In the genomic region with DNA sequence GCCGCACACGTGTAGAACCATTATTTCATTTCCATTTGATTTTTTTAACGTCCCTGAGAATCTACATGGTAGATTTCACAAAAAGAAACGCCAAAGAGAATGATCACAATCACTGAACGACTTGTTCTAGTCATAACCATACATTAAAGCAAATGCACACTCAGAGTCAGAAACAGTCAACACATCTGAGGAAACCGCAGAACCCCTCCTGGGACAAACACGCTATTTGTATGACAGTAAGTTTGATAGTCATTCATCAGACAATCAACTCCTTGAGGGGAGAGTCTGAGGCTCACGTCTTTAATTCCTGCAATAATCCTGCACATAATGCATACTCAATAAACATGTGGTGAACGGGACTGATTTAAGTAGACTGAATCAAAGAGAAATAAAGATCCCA, we compare ENCODE assay signal across 1 cellular context.
TF ChIP-seq lines count a peak whose summit lies in the region.

No MANE protein-coding gene starts in this region.

TF ChIP-seq in GM12878, 131 proteins besides CTCF, POLR2A, EP300 and RAD21 (continued from another document):
- TF ChIP-seq TARDBP (IDR thresholded peaks at IDR 0.05; ENCODE audit: borderline replicate concordance) (no peak), RUNX3 (IDR thresholded peaks at IDR 0.05; ENCODE audit: low read length) (peak; percentile 96), SRF (IDR thresholded peaks at IDR 0.05; ENCODE audit: low read depth in 2 of 2, low read length in 2 of 2) (0 out of 4 replicates have a peak, but pooled peaks of 1 of the 2 experiments have one; percentile 51), CREM (IDR thresholded peaks at IDR 0.05; ENCODE audit: low read depth) (peak; percentile 31; the same call in 1 of the 2 replicates), JUNB (IDR thresholded peaks at IDR 0.05) (peak; percentile 93), ZBED1 (IDR thresholded peaks at IDR 0.05; ENCODE audit: borderline replicate concordance) (0 out of 2 replicates have a peak, but pooled peaks have one; percentile 51), NFIC (IDR thresholded peaks at IDR 0.05; ENCODE audit: low read depth, low read length) (peak; percentile 53; the same call in 1 of the 2 replicates), ZZZ3 (IDR thresholded peaks at IDR 0.05; ENCODE audit: control insufficient read depth, insufficient read length, low read depth) (no peak), ASH2L (IDR thresholded peaks at IDR 0.05; ENCODE audit: borderline replicate concordance, low read depth) (no peak), ESRRA (IDR thresholded peaks at IDR 0.05; ENCODE audit: low read length) (no peak), BCL11A (IDR thresholded peaks at IDR 0.05; ENCODE audit: low read depth, low read length) (peak; percentile 37; the same call in 1 of the 2 replicates), IRF4 (IDR thresholded peaks at IDR 0.05; ENCODE audit: low read depth, low read length) (peak; percentile 39; the same call in 1 of the 2 replicates), TCF7 (IDR thresholded peaks at IDR 0.05; ENCODE audit: borderline replicate concordance) (0 out of 2 replicates have a peak, but pooled peaks have one; percentile 39), FOXM1 (IDR thresholded peaks at IDR 0.05; ENCODE audit: low read depth, low read length) (peak; percentile 67; the same call in 1 of the 2 replicates)
- TF ChIP-seq, protein P1, sequence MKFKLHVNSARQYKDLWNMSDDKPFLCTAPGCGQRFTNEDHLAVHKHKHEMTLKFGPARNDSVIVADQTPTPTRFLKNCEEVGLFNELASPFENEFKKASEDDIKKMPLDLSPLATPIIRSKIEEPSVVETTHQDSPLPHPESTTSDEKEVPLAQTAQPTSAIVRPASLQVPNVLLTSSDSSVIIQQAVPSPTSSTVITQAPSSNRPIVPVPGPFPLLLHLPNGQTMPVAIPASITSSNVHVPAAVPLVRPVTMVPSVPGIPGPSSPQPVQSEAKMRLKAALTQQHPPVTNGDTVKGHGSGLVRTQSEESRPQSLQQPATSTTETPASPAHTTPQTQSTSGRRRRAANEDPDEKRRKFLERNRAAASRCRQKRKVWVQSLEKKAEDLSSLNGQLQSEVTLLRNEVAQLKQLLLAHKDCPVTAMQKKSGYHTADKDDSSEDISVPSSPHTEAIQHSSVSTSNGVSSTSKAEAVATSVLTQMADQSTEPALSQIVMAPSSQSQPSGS (IDR thresholded peaks at IDR 0.05; ENCODE audit: low read length) = 0 out of 2 replicates have a peak, but pooled peaks have one; percentile 16
- TF ChIP-seq, protein P2, sequence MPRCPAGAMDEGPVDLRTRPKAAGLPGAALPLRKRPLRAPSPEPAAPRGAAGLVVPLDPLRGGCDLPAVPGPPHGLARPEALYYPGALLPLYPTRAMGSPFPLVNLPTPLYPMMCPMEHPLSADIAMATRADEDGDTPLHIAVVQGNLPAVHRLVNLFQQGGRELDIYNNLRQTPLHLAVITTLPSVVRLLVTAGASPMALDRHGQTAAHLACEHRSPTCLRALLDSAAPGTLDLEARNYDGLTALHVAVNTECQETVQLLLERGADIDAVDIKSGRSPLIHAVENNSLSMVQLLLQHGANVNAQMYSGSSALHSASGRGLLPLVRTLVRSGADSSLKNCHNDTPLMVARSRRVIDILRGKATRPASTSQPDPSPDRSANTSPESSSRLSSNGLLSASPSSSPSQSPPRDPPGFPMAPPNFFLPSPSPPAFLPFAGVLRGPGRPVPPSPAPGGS (IDR thresholded peaks at IDR 0.05; ENCODE audit: borderline replicate concordance, insufficient read depth, low read depth, low read length, poor library complexity, severe bottlenecking) = peak; percentile 43
- TF ChIP-seq, protein P3, sequence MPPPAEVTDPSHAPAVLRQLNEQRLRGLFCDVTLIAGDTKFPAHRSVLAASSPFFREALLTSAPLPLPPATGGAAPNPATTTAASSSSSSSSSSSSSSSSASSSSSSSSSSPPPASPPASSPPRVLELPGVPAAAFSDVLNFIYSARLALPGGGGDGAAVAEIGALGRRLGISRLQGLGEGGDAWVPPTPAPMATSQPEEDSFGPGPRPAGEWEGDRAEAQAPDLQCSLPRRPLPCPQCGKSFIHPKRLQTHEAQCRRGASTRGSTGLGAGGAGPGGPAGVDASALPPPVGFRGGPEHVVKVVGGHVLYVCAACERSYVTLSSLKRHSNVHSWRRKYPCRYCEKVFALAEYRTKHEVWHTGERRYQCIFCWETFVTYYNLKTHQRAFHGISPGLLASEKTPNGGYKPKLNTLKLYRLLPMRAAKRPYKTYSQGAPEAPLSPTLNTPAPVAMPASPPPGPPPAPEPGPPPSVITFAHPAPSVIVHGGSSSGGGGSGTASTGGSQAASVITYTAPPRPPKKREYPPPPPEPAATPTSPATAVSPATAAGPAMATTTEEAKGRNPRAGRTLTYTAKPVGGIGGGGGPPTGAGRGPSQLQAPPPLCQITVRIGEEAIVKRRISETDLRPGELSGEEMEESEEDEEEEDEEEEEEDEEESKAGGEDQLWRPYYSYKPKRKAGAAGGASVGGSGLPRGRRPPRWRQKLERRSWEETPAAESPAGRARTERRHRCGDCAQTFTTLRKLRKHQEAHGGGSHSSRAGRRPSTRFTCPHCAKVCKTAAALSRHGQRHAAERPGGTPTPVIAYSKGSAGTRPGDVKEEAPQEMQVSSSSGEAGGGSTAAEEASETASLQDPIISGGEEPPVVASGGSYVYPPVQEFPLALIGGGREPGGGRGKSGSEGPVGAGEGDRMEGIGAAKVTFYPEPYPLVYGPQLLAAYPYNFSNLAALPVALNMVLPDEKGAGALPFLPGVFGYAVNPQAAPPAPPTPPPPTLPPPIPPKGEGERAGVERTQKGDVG (CRISPR knock-in tag; IDR thresholded peaks at IDR 0.05) = no peak
